8 cellular contexts compared by ENCODE assay signal in genomic region chr1:16647179-16648176, GRCh38. TPM values are rescaled to one million over a fixed set of nuclear protein-coding genes. Genes with fewer than 3 reads are reported as not detected.
DNase-seq lines count a peak whose midpoint lies in the region; ATAC-seq and TF ChIP-seq lines count a peak whose summit lies in the region.
"Not testable (repeated sequence)": the region's sequence is repeated elsewhere in the genome, so short reads cannot be mapped to it uniquely, and the experiment has no call there.

No MANE protein-coding gene starts in this region.

- H3K27me3 Mint-ChIP-seq in activated naive CD8-positive, alpha-beta T cell treated with anti-CD3 and anti-CD28 coated beads, Interleukin-2, amount 10 ng/mL, durations not matched to agents 7 days and 5 days = not testable (repeated sequence)
- peaks cover 17% of the 10 kb centered on the region for H3K27me3 Mint-ChIP-seq in nephron progenitor cell (ENCODE audit: low read depth, poor library complexity)

- H3K36me3 ChIP-seq in RWPE2 (ENCODE audit: low read depth); iPS-20b (ENCODE audit: insufficient read depth, low read depth, low read length); aorta (ENCODE audit: control insufficient read depth in 1 of 2, insufficient read depth in 2 of 2, low read length in 1 of 2): not testable (repeated sequence)

- H3K27me3 ChIP-seq in RWPE2 (ENCODE audit: insufficient read depth, poor library complexity, severe bottlenecking); aorta (ENCODE audit: control insufficient read depth in 1 of 2, insufficient read depth in 2 of 2, low read length in 1 of 2): not testable (repeated sequence)
- peaks cover 50% of the 10 kb centered on the region for H3K27me3 ChIP-seq in iPS-20b (ENCODE audit: insufficient read depth, low read length)

- not testable (repeated sequence) for TF ChIP-seq CTCF in RWPE2 (IDR thresholded peaks at IDR 0.05; ENCODE audit: poor library complexity, severe bottlenecking); nephron progenitor cell (IDR thresholded peaks at IDR 0.05)

- POLR2A ChIA-PET in activated naive CD8-positive, alpha-beta T cell treated with anti-CD3 and anti-CD28 coated beads, Interleukin-2, amount 10 ng/mL, durations not matched to agents 7 days and 5 days (lab: Charles Lee) = not testable (repeated sequence)

- 5 to 7% methylated on average over 26 to 60 of the region's 84 CpGs for WGBS in aorta, 2 donors

- not testable (repeated sequence) for H3K4me1 ChIP-seq in RWPE2 (ENCODE audit: insufficient read depth, poor library complexity, severe bottlenecking); iPS-20b (ENCODE audit: insufficient read depth, low read length); aorta (ENCODE audit: control insufficient read depth in 1 of 2, insufficient read depth in 2 of 2, low read length in 2 of 2)

- not testable (repeated sequence) for H3K36me3 Mint-ChIP-seq in activated naive CD8-positive, alpha-beta T cell treated with anti-CD3 and anti-CD28 coated beads, Interleukin-2, amount 10 ng/mL, durations not matched to agents 7 days and 5 days; nephron progenitor cell (ENCODE audit: low read depth)

- not testable (repeated sequence) for H3K9me3 Mint-ChIP-seq in activated naive CD8-positive, alpha-beta T cell treated with anti-CD3 and anti-CD28 coated beads, Interleukin-2, amount 10 ng/mL, durations not matched to agents 7 days and 5 days; nephron progenitor cell

- not testable (repeated sequence) for H3K27ac ChIP-seq in RWPE2 (ENCODE audit: poor library complexity, severe bottlenecking); iPS-20b (ENCODE audit: low read length); aorta (ENCODE audit: low read depth in 1 of 2, low read length in 2 of 2)

- not testable (repeated sequence) for H3K4me3 Mint-ChIP-seq in activated naive CD8-positive, alpha-beta T cell treated with anti-CD3 and anti-CD28 coated beads, Interleukin-2, amount 10 ng/mL, durations not matched to agents 7 days and 5 days; nephron progenitor cell

- H3K27ac Mint-ChIP-seq in activated naive CD8-positive, alpha-beta T cell treated with anti-CD3 and anti-CD28 coated beads, Interleukin-2, amount 10 ng/mL, durations not matched to agents 7 days and 5 days; nephron progenitor cell: not testable (repeated sequence)

- H3K4me3 ChIP-seq in RWPE2 (ENCODE audit: severe bottlenecking); aorta (ENCODE audit: low read length in 2 of 2): not testable (repeated sequence)
- peak overlapping the region; percentile 51; the same call in 1 of the 2 replicates for H3K4me3 ChIP-seq in iPS-20b (ENCODE audit: low read length)

- ATAC-seq in RWPE2 (ENCODE audit: low read depth) = peak; percentile 34
- not testable (repeated sequence) for ATAC-seq in activated naive CD8-positive, alpha-beta T cell treated with anti-CD3 and anti-CD28 coated beads, Interleukin-2, amount 10 ng/mL, durations not matched to agents 7 days and 5 days (ENCODE audit: low read depth); aorta (ENCODE audit: low FRiP score)
- ATAC-seq in esophagus mucosa = peak; percentile 4

- DNase-seq in RWPE2 (ENCODE audit: low spot score) (peak; percentile 35), nephron progenitor cell (peak; percentile 37), aorta (peak; percentile 43 to 82)
- peak; percentile 63 for DNase-seq in activated CD8-positive, alpha-beta memory T cell treated with anti-CD3 and anti-CD28 coated beads, Interleukin-2, amount 50 U/mL, for 48 hours
- peak; percentile 52 for DNase-seq in activated naive CD8-positive, alpha-beta T cell treated with anti-CD3 and anti-CD28 coated beads, Interleukin-2, amount 10 ng/mL, durations not matched to agents 7 days and 5 days
- peak; percentile 42 to 47 for DNase-seq in stimulated activated CD4-positive, alpha-beta T cell treated with anti-CD3 and anti-CD28 coated beads, Interleukin-2, amount 100 ng/mL, for 24 hours

- intact Hi-C loops in aorta (cut with DNase I) = not testable (repeated sequence)

- H3K9me3 ChIP-seq in RWPE2 (ENCODE audit: severe bottlenecking); iPS-20b (ENCODE audit: insufficient read depth, low read depth, low read length); aorta (ENCODE audit: control insufficient read depth, low read length): not testable (repeated sequence)

- not testable (repeated sequence) for H3K4me1 Mint-ChIP-seq in activated naive CD8-positive, alpha-beta T cell treated with anti-CD3 and anti-CD28 coated beads, Interleukin-2, amount 10 ng/mL, durations not matched to agents 7 days and 5 days; nephron progenitor cell

- not testable (repeated sequence) for H3K9ac ChIP-seq in iPS-20b (ENCODE audit: low read depth, low read length)

RNA-seq across cellular contexts. Expression of gene RNU1-3, which starts 19.3 kb away (rescaled TPM):
- total RNA-seq in activated naive CD8-positive, alpha-beta T cell treated with anti-CD3 and anti-CD28 coated beads, Interleukin-2, amount 10 ng/mL, durations not matched to agents 7 days and 5 days = 1,000 to 10,000 TPM; 3,257 to 3,430 TPM
- total RNA-seq in esophagus mucosa (6,387 TPM), aorta (1,000 to 10,000 TPM; 7,231 to 8,154 TPM)
- not detected for polyA plus RNA-seq in aorta

RNA-seq across cellular contexts. Expression of gene NBPF1, which starts 34.1 kb away (rescaled TPM):
- 10 to 100 TPM; 11.3 to 12.6 TPM for total RNA-seq in activated naive CD8-positive, alpha-beta T cell treated with anti-CD3 and anti-CD28 coated beads, Interleukin-2, amount 10 ng/mL, durations not matched to agents 7 days and 5 days
- total RNA-seq in esophagus mucosa (24.7 TPM), aorta (10 to 100 TPM; 15.5 to 55.0 TPM)
- 1 to 10 TPM; 7.9 to 9.6 TPM for polyA plus RNA-seq in aorta
